ENCODE assay signal across 12 cellular contexts in genomic region chr19:43576479-43576878, GRCh38. TPM values are rescaled to one million over a fixed set of nuclear protein-coding genes. Genes with fewer than 3 reads are reported as not detected.
DNase-seq lines count a peak whose midpoint lies in the region; ATAC-seq, FAIRE-seq and TF ChIP-seq lines count a peak whose summit lies in the region.
"Had no signal": no experiment of that assay in that cellular context is flagged by ENCODE, and none has a peak within 500 bp of the region (broad histone marks: within the 10 kb centered on the region; RNA-seq: fewer than 3 reads in every experiment).

No MANE protein-coding gene starts in this region.

- H3K4me2 ChIP-seq in keratinocyte (ENCODE audit: control insufficient read depth, extremely low read depth, insufficient read depth, low read depth, low read length): peak overlapping the region; percentile 98

- no peak for FAIRE-seq in keratinocyte (lab: Jason Lieb, UNC)
- FAIRE-seq: HepG2 had no signal

- H3K9me3 ChIP-seq in A673 (ENCODE audit: low read depth, low read length, poor library complexity, severe bottlenecking) (no peaks in the 10 kb centered on the region), keratinocyte (ENCODE audit: control insufficient read depth, low read depth, low read length) (no peaks in the 10 kb centered on the region)

- peaks cover 16% of the 10 kb centered on the region for H3K79me2 ChIP-seq in keratinocyte (ENCODE audit: control insufficient read depth, insufficient read depth, low read length)

- peaks cover 12% of the 10 kb centered on the region for H3K36me3 Mint-ChIP-seq in Calu3 (ENCODE audit: insufficient read depth, unreplicated experiment)
- peaks cover 5% of the 10 kb centered on the region for H3K36me3 Mint-ChIP-seq in activated T-helper 2 cell treated with anti-CD3 and anti-CD28 coated beads, Interferon-gamma antibody, Interleukin-2, Interleukin-4, amounts not matched to agents 10 μg/mL and 5 μg/mL and 100 μg/mL, durations not matched to agents 14 hours and 24 hours and 36 hours (ENCODE audit: low read depth)

- no peaks in the 10 kb centered on the region for H3K4me1 Mint-ChIP-seq in Calu3 (ENCODE audit: low read depth, unreplicated experiment)
- peaks cover 27% of the 10 kb centered on the region for H3K4me1 Mint-ChIP-seq in activated T-helper 2 cell treated with anti-CD3 and anti-CD28 coated beads, Interferon-gamma antibody, Interleukin-2, Interleukin-4, amounts not matched to agents 10 μg/mL and 5 μg/mL and 100 μg/mL, durations not matched to agents 14 hours and 24 hours and 36 hours (ENCODE audit: low read depth)

- no peaks in the 10 kb centered on the region for H4K20me1 ChIP-seq in keratinocyte (ENCODE audit: control insufficient read depth, extremely low read depth, insufficient read depth, low read length)

- H3K9me3 Mint-ChIP-seq in Calu3 (ENCODE audit: low read depth, unreplicated experiment): no peaks in the 10 kb centered on the region
- H3K9me3 Mint-ChIP-seq in activated T-helper 2 cell treated with anti-CD3 and anti-CD28 coated beads, Interferon-gamma antibody, Interleukin-2, Interleukin-4, amounts not matched to agents 10 μg/mL and 5 μg/mL and 100 μg/mL, durations not matched to agents 14 hours and 24 hours and 36 hours: no peaks in the 10 kb centered on the region

- peak overlapping the region; percentile 95 for H3K27ac Mint-ChIP-seq in Calu3 (ENCODE audit: unreplicated experiment)
- H3K27ac Mint-ChIP-seq in activated T-helper 2 cell treated with anti-CD3 and anti-CD28 coated beads, Interferon-gamma antibody, Interleukin-2, Interleukin-4, amounts not matched to agents 10 μg/mL and 5 μg/mL and 100 μg/mL, durations not matched to agents 14 hours and 24 hours and 36 hours: peak overlapping the region; percentile 53

- peak overlapping the region; percentile 90 for H3K9ac ChIP-seq in keratinocyte (ENCODE audit: control insufficient read depth, extremely low read depth, insufficient read depth, low read length)

- H3K36me3 ChIP-seq in A673 (ENCODE audit: insufficient read depth, low read length, poor library complexity, severe bottlenecking): peaks cover 4% of the 10 kb centered on the region
- H3K36me3 ChIP-seq in keratinocyte (ENCODE audit: control insufficient read depth in 2 of 2, extremely low read depth in 1 of 2, insufficient read depth in 2 of 2, low read length in 2 of 2): peaks cover 0 to 4% of the 10 kb centered on the region in 2 experiments

- dilution Hi-C loops in keratinocyte (cut with MboI; ENCODE audit: extremely low pct_ligation_motif_present, low sequenced_read_pairs): no loop called here

- H3K4me3 ChIP-seq in A673 (ENCODE audit: low read depth, low read length, poor library complexity, severe bottlenecking): no peak overlapping the region
- peak overlapping the region; percentile 45 to 80 (median 65) for H3K4me3 ChIP-seq in keratinocyte (ENCODE audit: control insufficient read depth in 2 of 3, extremely low read depth in 1 of 3, insufficient read depth in 2 of 3, low read depth in 1 of 3, low read length in 3 of 3)

- CTCF ChIA-PET in A673 (lab: Charles Lee) (no interaction called here), Calu3 (lab: Charles Lee) (no interaction called here)

- BruUV-seq in A673 (replicated peaks; lab: Mats Ljungman, UMichigan) (no TSS peak), Calu3 (replicated peaks; lab: Mats Ljungman, UMichigan) (no TSS peak)

- H3K4me3 Mint-ChIP-seq in Calu3 (ENCODE audit: low read depth, unreplicated experiment): peak overlapping the region; percentile 98
- peak overlapping the region; percentile 59 for H3K4me3 Mint-ChIP-seq in activated T-helper 2 cell treated with anti-CD3 and anti-CD28 coated beads, Interferon-gamma antibody, Interleukin-2, Interleukin-4, amounts not matched to agents 10 μg/mL and 5 μg/mL and 100 μg/mL, durations not matched to agents 14 hours and 24 hours and 36 hours (ENCODE audit: low read depth)

- POLR2A ChIA-PET in A673 (lab: Charles Lee; ENCODE audit: low non-redundant PET): no interaction called here

- H3K27me3 ChIP-seq in A673 (replicated peaks; ENCODE audit: insufficient read depth, low read depth, low read length, poor library complexity) (no peaks in the 10 kb centered on the region), keratinocyte (ENCODE audit: control insufficient read depth, extremely low read depth, insufficient read depth, low read length) (no peaks in the 10 kb centered on the region)

- no peak for ATAC-seq in GM19452 (IDR thresholded peaks at IDR 0.05; ENCODE audit: unreplicated experiment)
- ATAC-seq: HepG2 had no signal

- H3K4me1 ChIP-seq in A673 (ENCODE audit: insufficient read depth, low read length, poor library complexity, severe bottlenecking) (peaks cover 23% of the 10 kb centered on the region), keratinocyte (ENCODE audit: control insufficient read depth, extremely low read depth, insufficient read depth, low read length) (peaks cover 21% of the 10 kb centered on the region)

- no peak for TF ChIP-seq CTCF in A673 (conservative IDR thresholded peaks at IDR 0.05; ENCODE audit: low read depth, low read length)
- TF ChIP-seq CTCF in Calu3 (IDR thresholded peaks at IDR 0.05; ENCODE audit: unreplicated experiment): no peak
- TF ChIP-seq CTCF in keratinocyte (optimal IDR thresholded peaks at IDR 0.05 in 1 of 3, IDR thresholded peaks at IDR 0.05 in 1 of 3, conservative IDR thresholded peaks at IDR 0.05 in 1 of 3; ENCODE audit: extremely low read depth in 1 of 3, insufficient read depth in 2 of 3, low read length in 3 of 3): no peak

- H3K27me3 Mint-ChIP-seq in Calu3 (ENCODE audit: unreplicated experiment): peaks cover 14% of the 10 kb centered on the region
- H3K27me3 Mint-ChIP-seq in activated T-helper 2 cell treated with anti-CD3 and anti-CD28 coated beads, Interferon-gamma antibody, Interleukin-2, Interleukin-4, amounts not matched to agents 10 μg/mL and 5 μg/mL and 100 μg/mL, durations not matched to agents 14 hours and 24 hours and 36 hours (ENCODE audit: low read depth): no peaks in the 10 kb centered on the region

- H3K9me1 ChIP-seq in keratinocyte (ENCODE audit: control insufficient read depth, extremely low read depth, insufficient read depth, low read length): no peaks in the 10 kb centered on the region

- H3K27ac ChIP-seq in A673 (ENCODE audit: low read depth, low read length, poor library complexity, severe bottlenecking): peak overlapping the region; percentile 94
- H3K27ac ChIP-seq in keratinocyte (ENCODE audit: control insufficient read depth, insufficient read depth, low read length): peak overlapping the region; percentile 84

- no peak for DNase-seq in A673 (ENCODE audit: low spot score)
- no peak for DNase-seq in Calu3
- DNase-seq in activated T-helper 2 cell treated with anti-CD3 and anti-CD28 coated beads, Interferon-gamma antibody, Interleukin-2, Interleukin-4, amounts not matched to agents 10 μg/mL and 5 μg/mL and 100 μg/mL, durations not matched to agents 14 hours and 24 hours and 36 hours (ENCODE audit: low spot score): no peak
- DNase-seq in keratinocyte (ENCODE audit: low read depth, low spot score): no peak
- DNase-seq in NCI-H446 (lab: John Stamatoyannopoulos, UW): no peak
- DNase-seq in EL: no peak
- DNase-seq in foreskin melanocyte: no peak
- DNase-seq: central memory CD4-positive, alpha-beta T cell; kidney glomerular epithelial cell; NCI-H2029 had no signal

- peak overlapping the region; percentile 92 for H2AFZ ChIP-seq in keratinocyte (ENCODE audit: control insufficient read depth, low read length)

- intact Hi-C loops in A673 (cut with micrococcal nuclease; ENCODE audit: unreplicated experiment) (no loop called here), Calu3 (cut with micrococcal nuclease; ENCODE audit: unreplicated experiment) (no loop called here)
- intact Hi-C loops in activated T-helper 2 cell treated with anti-CD3 and anti-CD28 coated beads, Interferon-gamma antibody, Interleukin-2, Interleukin-4, amounts not matched to agents 10 μg/mL and 5 μg/mL and 100 μg/mL, durations not matched to agents 14 hours and 24 hours and 36 hours (cut with micrococcal nuclease): loop anchor here (5.0 kb wide), 1 partner anchor 114 kb away; no protein-coding TSS in a partner anchor

RNA-seq across cellular contexts. Expression of gene PINLYP, which starts 0.9 kb away (rescaled TPM):
- 14.3 and 15.6 TPM in 2 replicates for total RNA-seq in A673 (2021)
- 0.17 and 0.76 TPM in 2 replicates for total RNA-seq in Calu3 (2022)
- 9.0 and 9.1 TPM in 2 replicates for total RNA-seq in activated T-helper 2 cell treated with anti-CD3 and anti-CD28 coated beads, Interferon-gamma antibody, Interleukin-2, Interleukin-4, amounts not matched to agents 10 μg/mL and 5 μg/mL and 100 μg/mL, durations not matched to agents 14 hours and 24 hours and 36 hours
- 14.5 to 19.2 TPM (median 16.0 TPM) in 3 replicates for polyA plus RNA-seq in keratinocyte
- polyA plus RNA-seq in keratinocyte (2011; ENCODE audit: low read depth): 0.45 TPM
- 11.0 and 14.1 TPM in 2 replicates for polyA plus RNA-seq in keratinocyte (2011; cell fraction: cytosol; rRNA removed)
- 5.1 and 6.4 TPM in 2 replicates for polyA plus RNA-seq in keratinocyte (2011; cell fraction: nucleus; rRNA removed)
- polyA plus RNA-seq in keratinocyte (2012; ENCODE audit: low replicate concordance): 2.8 and 13.2 TPM in 2 replicates
- polyA minus RNA-seq in keratinocyte: 11.4 to 22.7 TPM (median 12.8 TPM) in 3 replicates
- 10.6 TPM for polyA minus RNA-seq in keratinocyte (2011; cell fraction: cytosol; rRNA and poly(A)+ RNA removed)
- 1.5 and 1.6 TPM in 2 replicates for polyA minus RNA-seq in keratinocyte (2011; cell fraction: nucleus; rRNA and poly(A)+ RNA removed)

RNA-seq across cellular contexts. Expression of gene XRCC1, which starts 1.2 kb away (rescaled TPM):
- total RNA-seq in A673 (2021) (69.4 and 86.0 TPM in 2 replicates), Calu3 (2022) (55.8 and 56.8 TPM in 2 replicates)
- total RNA-seq in activated T-helper 2 cell treated with anti-CD3 and anti-CD28 coated beads, Interferon-gamma antibody, Interleukin-2, Interleukin-4, amounts not matched to agents 10 μg/mL and 5 μg/mL and 100 μg/mL, durations not matched to agents 14 hours and 24 hours and 36 hours: 27.3 and 27.5 TPM in 2 replicates
- polyA plus RNA-seq in keratinocyte: 16.3 to 17.5 TPM (median 16.8 TPM) in 3 replicates
- 8.2 TPM for polyA plus RNA-seq in keratinocyte (2011; ENCODE audit: low read depth)
- 9.6 and 19.8 TPM in 2 replicates for polyA plus RNA-seq in keratinocyte (2011; cell fraction: cytosol; rRNA removed)
- 14.4 and 19.9 TPM in 2 replicates for polyA plus RNA-seq in keratinocyte (2011; cell fraction: nucleus; rRNA removed)
- polyA plus RNA-seq in keratinocyte (2012; ENCODE audit: low replicate concordance): 10.6 and 19.9 TPM in 2 replicates
- 12.6 to 22.3 TPM (median 12.9 TPM) in 3 replicates for polyA minus RNA-seq in keratinocyte
- polyA minus RNA-seq in keratinocyte (2011; cell fraction: cytosol; rRNA and poly(A)+ RNA removed): 21.7 TPM
- polyA minus RNA-seq in keratinocyte (2011; cell fraction: nucleus; rRNA and poly(A)+ RNA removed): 9.5 and 11.8 TPM in 2 replicates

RNA-seq across cellular contexts. Expression of gene IRGQ, which starts 19.5 kb away (rescaled TPM):
- total RNA-seq in A673 (2021): 34.1 and 37.7 TPM in 2 replicates
- total RNA-seq in Calu3 (2022): 34.2 and 36.1 TPM in 2 replicates
- total RNA-seq in activated T-helper 2 cell treated with anti-CD3 and anti-CD28 coated beads, Interferon-gamma antibody, Interleukin-2, Interleukin-4, amounts not matched to agents 10 μg/mL and 5 μg/mL and 100 μg/mL, durations not matched to agents 14 hours and 24 hours and 36 hours: 27.8 and 32.7 TPM in 2 replicates
- polyA plus RNA-seq in keratinocyte: 12.9 to 18.0 TPM (median 13.3 TPM) in 3 replicates
- 7.3 TPM for polyA plus RNA-seq in keratinocyte (2011; ENCODE audit: low read depth)
- 10.2 and 15.9 TPM in 2 replicates for polyA plus RNA-seq in keratinocyte (2011; cell fraction: cytosol; rRNA removed)
- polyA plus RNA-seq in keratinocyte (2011; cell fraction: nucleus; rRNA removed): 43.7 and 47.2 TPM in 2 replicates
- polyA plus RNA-seq in keratinocyte (2012; ENCODE audit: low replicate concordance): 6.5 and 9.7 TPM in 2 replicates
- polyA minus RNA-seq in keratinocyte: 19.3 to 25.6 TPM (median 19.6 TPM) in 3 replicates
- polyA minus RNA-seq in keratinocyte (2011; cell fraction: cytosol; rRNA and poly(A)+ RNA removed): 12.9 TPM
- 20.4 and 33.0 TPM in 2 replicates for polyA minus RNA-seq in keratinocyte (2011; cell fraction: nucleus; rRNA and poly(A)+ RNA removed)

RNA-seq across cellular contexts. Expression of gene ZNF576, which starts 19.9 kb away (rescaled TPM):
- total RNA-seq in A673 (2021): 19.2 and 20.3 TPM in 2 replicates
- total RNA-seq in Calu3 (2022): 19.4 and 20.7 TPM in 2 replicates
- total RNA-seq in activated T-helper 2 cell treated with anti-CD3 and anti-CD28 coated beads, Interferon-gamma antibody, Interleukin-2, Interleukin-4, amounts not matched to agents 10 μg/mL and 5 μg/mL and 100 μg/mL, durations not matched to agents 14 hours and 24 hours and 36 hours: 14.5 and 14.8 TPM in 2 replicates
- polyA plus RNA-seq in keratinocyte: 6.4 to 10.6 TPM (median 8.3 TPM) in 3 replicates
- polyA plus RNA-seq in keratinocyte (2011; ENCODE audit: low read depth): 5.2 TPM
- 8.0 and 13.6 TPM in 2 replicates for polyA plus RNA-seq in keratinocyte (2011; cell fraction: cytosol; rRNA removed)
- 5.0 and 8.7 TPM in 2 replicates for polyA plus RNA-seq in keratinocyte (2011; cell fraction: nucleus; rRNA removed)
- polyA plus RNA-seq in keratinocyte (2012; ENCODE audit: low replicate concordance): 8.5 and 11.8 TPM in 2 replicates
- 4.3 to 7.6 TPM (median 5.7 TPM) in 3 replicates for polyA minus RNA-seq in keratinocyte
- 4.2 TPM for polyA minus RNA-seq in keratinocyte (2011; cell fraction: cytosol; rRNA and poly(A)+ RNA removed)
- 3.9 and 4.9 TPM in 2 replicates for polyA minus RNA-seq in keratinocyte (2011; cell fraction: nucleus; rRNA and poly(A)+ RNA removed)

RNA-seq across cellular contexts. Expression of gene SRRM5, which starts 35.4 kb away (rescaled TPM):
- total RNA-seq in A673 (2021) (0.62 and 0.66 TPM in 2 replicates), Calu3 (2022) (1.9 and 2.0 TPM in 2 replicates)
- 0.32 and 0.46 TPM in 2 replicates for total RNA-seq in activated T-helper 2 cell treated with anti-CD3 and anti-CD28 coated beads, Interferon-gamma antibody, Interleukin-2, Interleukin-4, amounts not matched to agents 10 μg/mL and 5 μg/mL and 100 μg/mL, durations not matched to agents 14 hours and 24 hours and 36 hours
- 0.02 to 0.03 TPM (median 0.03 TPM) in 3 replicates for polyA plus RNA-seq in keratinocyte
- 0.29 TPM for polyA plus RNA-seq in keratinocyte (2011; ENCODE audit: low read depth)
- polyA plus RNA-seq in keratinocyte (2011; cell fraction: cytosol; rRNA removed): 0.04 TPM in 1 of 2 replicates, not detected in the other
- polyA plus RNA-seq in keratinocyte (2011; cell fraction: nucleus; rRNA removed): 0.31 and 0.53 TPM in 2 replicates
- 0.21 and 0.41 TPM in 2 replicates for polyA plus RNA-seq in keratinocyte (2012; ENCODE audit: low replicate concordance)
- polyA minus RNA-seq in keratinocyte: not detected in 3 replicates
- not detected for polyA minus RNA-seq in keratinocyte (2011; cell fraction: cytosol; rRNA and poly(A)+ RNA removed)
- not detected in 2 replicates for polyA minus RNA-seq in keratinocyte (2011; cell fraction: nucleus; rRNA and poly(A)+ RNA removed)
